ENCODE assay signal across 21 cellular contexts in the genomic region with DNA sequence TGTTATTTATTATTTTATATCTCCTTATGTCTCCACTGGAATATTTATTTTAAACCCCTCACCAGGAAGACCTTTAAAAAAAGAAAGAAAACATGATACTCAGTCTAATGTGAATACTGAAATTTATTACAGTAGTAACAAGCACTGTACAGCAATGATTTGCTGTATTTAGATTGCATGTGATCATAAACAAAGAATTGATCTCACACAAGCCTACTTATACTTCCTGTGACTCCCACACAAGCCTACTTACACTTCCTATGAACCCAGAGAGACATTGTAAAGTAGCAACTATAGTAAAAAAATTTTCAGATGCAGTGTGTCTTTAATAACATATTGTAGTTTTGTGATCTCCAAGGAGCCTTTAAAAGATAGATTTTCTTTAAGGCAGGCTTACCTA.
DNase-seq lines count a peak whose midpoint lies in the region; ATAC-seq, FAIRE-seq and TF ChIP-seq lines count a peak whose summit lies in the region.
"Had no signal": no experiment of that assay in that cellular context is flagged by ENCODE, and none has a peak within 500 bp of the region (broad histone marks: within the 10 kb centered on the region; RNA-seq: fewer than 3 reads in every experiment).

No MANE protein-coding gene starts in this region.

- H2BK15ac ChIP-seq in mesendoderm (replicated peaks; ENCODE audit: low read depth): no peak overlapping the region

- no peak overlapping the region for H3K27ac ChIP-seq in ACC112 (ENCODE audit: low read depth, low read length)
- no peak overlapping the region for H3K27ac ChIP-seq in keratinocyte (ENCODE audit: control insufficient read depth, insufficient read depth, low read length)
- no peak overlapping the region for H3K27ac ChIP-seq in mesendoderm (ENCODE audit: low read depth, low read length)
- H3K27ac ChIP-seq: A549, Peyer's patch, SJSA1 had no signal

- H3K9ac ChIP-seq in keratinocyte (ENCODE audit: control insufficient read depth, extremely low read depth, insufficient read depth, low read length) (no peak overlapping the region), mesendoderm (ENCODE audit: low read length) (no peak overlapping the region)

- no peak overlapping the region for H2BK5ac ChIP-seq in mesendoderm (ENCODE audit: low read length)

- H3K56ac ChIP-seq in mesendoderm (ENCODE audit: low read length): no peak overlapping the region

- H2AFZ ChIP-seq in ACC112 (ENCODE audit: low read length, unreplicated experiment) (peak overlapping the region; percentile 10), keratinocyte (ENCODE audit: control insufficient read depth, low read length) (peak overlapping the region; percentile 80)

- H3K9me1 ChIP-seq in keratinocyte (ENCODE audit: control insufficient read depth, extremely low read depth, insufficient read depth, low read length): no peaks in the 10 kb centered on the region

- H3K79me2 ChIP-seq in ACC112 (ENCODE audit: control insufficient read depth, insufficient read depth, low read length, unreplicated experiment): no peaks in the 10 kb centered on the region
- H3K79me2 ChIP-seq in keratinocyte (ENCODE audit: control insufficient read depth, insufficient read depth, low read length): no peaks in the 10 kb centered on the region
- H3K79me2 ChIP-seq in mesendoderm (ENCODE audit: control insufficient read depth, insufficient read depth, low read length): no peaks in the 10 kb centered on the region

- no peak overlapping the region for H2AK5ac ChIP-seq in mesendoderm (ENCODE audit: low read length)

- H3K4me3 ChIP-seq in ACC112 (ENCODE audit: low read depth, low read length) (no peak overlapping the region), keratinocyte (ENCODE audit: control insufficient read depth in 2 of 3, extremely low read depth in 1 of 3, insufficient read depth in 2 of 3, low read depth in 1 of 3, low read length in 3 of 3) (no peak overlapping the region), mesendoderm (ENCODE audit: low read length) (no peak overlapping the region)
- H3K4me3 ChIP-seq: A549, Peyer's patch, SJSA1 had no signal

- no peak overlapping the region for H3K23ac ChIP-seq in mesendoderm (ENCODE audit: low read length)

- no peak for FAIRE-seq in keratinocyte (lab: Jason Lieb, UNC)
- FAIRE-seq: A549 had no signal

- in situ Hi-C loops in SK-MEL-5 (cut with HindIII; ENCODE audit: low pct_unique_long_range_greater_than_20kb, low sequenced_read_pairs): no loop called here

- H4K5ac ChIP-seq in mesendoderm (ENCODE audit: low read length): no peak overlapping the region

- H3K4me1 ChIP-seq in ACC112 (ENCODE audit: control insufficient read depth, insufficient read depth, low read length, unreplicated experiment) (peaks cover 14% of the 10 kb centered on the region), keratinocyte (ENCODE audit: control insufficient read depth, extremely low read depth, insufficient read depth, low read length) (no peaks in the 10 kb centered on the region), mesendoderm (ENCODE audit: control insufficient read depth, low read depth, low read length) (peaks cover 2% of the 10 kb centered on the region)
- H3K4me1 ChIP-seq: A549, Peyer's patch, SJSA1 had no signal

- H2BK120ac ChIP-seq in mesendoderm (ENCODE audit: low read depth, low read length): no peak overlapping the region

- dilution Hi-C loops in keratinocyte (cut with MboI; ENCODE audit: extremely low pct_ligation_motif_present, low sequenced_read_pairs): no loop called here

- no peaks in the 10 kb centered on the region for H3K79me1 ChIP-seq in mesendoderm (ENCODE audit: low read length)

- H3K27me3 ChIP-seq in ACC112 (ENCODE audit: insufficient read depth, low read length): no peaks in the 10 kb centered on the region
- no peaks in the 10 kb centered on the region for H3K27me3 ChIP-seq in keratinocyte (ENCODE audit: control insufficient read depth, extremely low read depth, insufficient read depth, low read length)
- no peaks in the 10 kb centered on the region for H3K27me3 ChIP-seq in mesendoderm (ENCODE audit: insufficient read depth, low read length, poor library complexity)
- H3K27me3 ChIP-seq: Peyer's patch, SJSA1 had no signal

- DNase-seq in SK-MEL-5 (ENCODE audit: low read depth, low spot score) (peak; percentile 4), keratinocyte (ENCODE audit: low read depth, low spot score) (no peak), NCI-H524 treated with DMSO at 0.1 percent for 48 hours (lab: John Stamatoyannopoulos, UW) (no peak), mesendoderm (no peak), NCI-H69 (lab: John Stamatoyannopoulos, UW) (no peak)
- DNase-seq: CD4-positive, CD25-positive, alpha-beta regulatory T cell; COR-L47; DMS79; H9; Kasumi-1; NCI-H187; NCI-H510A; NCI-H774; NK-92 treated with Interleukin-12 subunit alpha and Interleukin-12 subunit beta, amount 100 ng/mL, for 24 hours; Peyer's patch had no signal

- H4K20me1 ChIP-seq in keratinocyte (ENCODE audit: control insufficient read depth, extremely low read depth, insufficient read depth, low read length): no peaks in the 10 kb centered on the region

- ATAC-seq in GM19351 (IDR thresholded peaks at IDR 0.05; ENCODE audit: unreplicated experiment) (peak; percentile 58), HG03039 (IDR thresholded peaks at IDR 0.05; ENCODE audit: unreplicated experiment) (no peak)
- ATAC-seq: A549, Right ventricle myocardium inferior had no signal

- H3K4me2 ChIP-seq in keratinocyte (ENCODE audit: control insufficient read depth, extremely low read depth, insufficient read depth, low read depth, low read length): no peak overlapping the region
- H3K4me2 ChIP-seq in mesendoderm (ENCODE audit: low read length): no peak overlapping the region
- H3K4me2 ChIP-seq: A549 had no signal

- no peak overlapping the region for H3K18ac ChIP-seq in mesendoderm (ENCODE audit: low read length)

- no peak overlapping the region for H4K8ac ChIP-seq in mesendoderm (ENCODE audit: low read depth, low read length)

- no peak for TF ChIP-seq CTCF in keratinocyte (optimal IDR thresholded peaks at IDR 0.05 in 1 of 3, IDR thresholded peaks at IDR 0.05 in 1 of 3, conservative IDR thresholded peaks at IDR 0.05 in 1 of 3; ENCODE audit: extremely low read depth in 1 of 3, insufficient read depth in 2 of 3, low read length in 3 of 3)

- H3K9me3 ChIP-seq in keratinocyte (ENCODE audit: control insufficient read depth, low read depth, low read length): no peaks in the 10 kb centered on the region
- H3K9me3 ChIP-seq: A549, Peyer's patch, SJSA1 had no signal

- H3K36me3 ChIP-seq in ACC112 (ENCODE audit: insufficient read depth, low read length) (no peaks in the 10 kb centered on the region), keratinocyte (ENCODE audit: control insufficient read depth in 2 of 2, extremely low read depth in 1 of 2, insufficient read depth in 2 of 2, low read length in 2 of 2) (no peaks in the 10 kb centered on the region), mesendoderm (ENCODE audit: control insufficient read depth, insufficient read depth, low read length) (no peaks in the 10 kb centered on the region)
- H3K36me3 ChIP-seq: Peyer's patch, SJSA1 had no signal

- no peak overlapping the region for H3K4ac ChIP-seq in mesendoderm (ENCODE audit: low read depth, low read length)
